ENCODE assay signal across 8 cellular contexts in the genomic region with DNA sequence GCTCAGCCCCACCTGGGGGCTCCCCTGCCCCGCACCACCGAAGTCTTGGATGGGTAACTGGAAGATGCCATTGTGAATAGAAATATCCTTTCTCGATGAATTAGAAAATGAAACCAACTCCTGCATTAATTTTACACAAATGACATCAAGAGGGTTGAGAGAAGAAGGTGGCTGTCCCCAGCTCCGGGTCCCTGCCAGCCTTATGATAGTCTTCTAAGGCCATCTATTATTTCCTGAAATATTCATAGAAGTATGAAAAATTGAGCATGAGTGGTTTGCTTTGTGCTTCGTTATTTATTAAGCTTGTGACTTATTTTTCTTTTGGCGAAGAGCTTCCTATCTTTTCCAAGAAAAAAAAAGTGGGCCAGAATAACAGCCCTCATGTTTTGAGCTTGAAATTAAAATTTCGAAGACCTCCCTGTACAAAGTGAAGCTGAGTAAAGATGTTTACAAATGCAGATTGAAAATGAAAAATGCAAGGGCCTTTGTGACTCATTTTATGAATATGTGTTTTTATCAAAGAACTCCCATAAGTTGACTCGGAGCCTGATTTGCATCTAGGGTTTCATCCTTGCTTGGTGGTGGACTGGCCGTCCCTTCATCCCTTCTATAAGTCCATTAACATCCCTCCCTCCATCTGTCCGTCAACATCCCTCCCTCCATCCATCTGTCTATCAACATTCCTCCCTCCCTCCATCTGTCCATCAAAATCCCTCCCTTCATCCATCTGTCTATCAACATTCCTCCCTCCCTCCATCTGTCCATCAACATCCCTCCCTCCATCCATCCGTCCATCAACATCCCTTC. TPM values are rescaled to one million over a fixed set of nuclear protein-coding genes. Genes with fewer than 3 reads are reported as not detected.
DNase-seq lines count a peak whose midpoint lies in the region; ATAC-seq and TF ChIP-seq lines count a peak whose summit lies in the region.

No MANE protein-coding gene starts in this region.

- H3K27ac Mint-ChIP-seq in activated CD8-positive, alpha-beta memory T cell treated with anti-CD3 and anti-CD28 coated beads, Interleukin-2, amount 10 ng/mL, durations not matched to agents 7 days and 5 days = peak overlapping the region; percentile 83
- H3K27ac Mint-ChIP-seq in chondrocyte (ENCODE audit: unreplicated experiment) = no peak overlapping the region
- H3K27ac Mint-ChIP-seq in naive thymus-derived CD8-positive, alpha-beta T cell = peak overlapping the region; percentile 38 to 93 (median 82)

- no peaks in the 10 kb centered on the region for H3K9me3 Mint-ChIP-seq in activated CD8-positive, alpha-beta memory T cell treated with anti-CD3 and anti-CD28 coated beads, Interleukin-2, amount 10 ng/mL, durations not matched to agents 7 days and 5 days (ENCODE audit: low read depth)
- H3K9me3 Mint-ChIP-seq in chondrocyte (ENCODE audit: low read depth) = no peaks in the 10 kb centered on the region
- no peaks in the 10 kb centered on the region for H3K9me3 Mint-ChIP-seq in naive thymus-derived CD8-positive, alpha-beta T cell

- H3K4me1 Mint-ChIP-seq in activated CD8-positive, alpha-beta memory T cell treated with anti-CD3 and anti-CD28 coated beads, Interleukin-2, amount 10 ng/mL, durations not matched to agents 7 days and 5 days = peaks cover 14% of the 10 kb centered on the region
- peaks cover 13% of the 10 kb centered on the region for H3K4me1 Mint-ChIP-seq in chondrocyte (ENCODE audit: low read depth)
- peaks cover 16 to 22% (median 21%) of the 10 kb centered on the region in 4 donors for H3K4me1 Mint-ChIP-seq in naive thymus-derived CD8-positive, alpha-beta T cell

- POLR2A ChIA-PET in naive thymus-derived CD8-positive, alpha-beta T cell (lab: Charles Lee) = no interaction called here

- CTCF ChIA-PET in activated CD8-positive, alpha-beta memory T cell treated with anti-CD3 and anti-CD28 coated beads, Interleukin-2, amount 10 ng/mL, durations not matched to agents 7 days and 5 days (lab: Charles Lee) = interaction anchor here (1.1 to 1.5 kb wide), 2 partner anchors 25 to 367 kb away, joined by 3 read pairs; no protein-coding TSS in a partner anchor

- H3K36me3 Mint-ChIP-seq in activated CD8-positive, alpha-beta memory T cell treated with anti-CD3 and anti-CD28 coated beads, Interleukin-2, amount 10 ng/mL, durations not matched to agents 7 days and 5 days = no peaks in the 10 kb centered on the region
- H3K36me3 Mint-ChIP-seq in chondrocyte (ENCODE audit: low read depth) = no peaks in the 10 kb centered on the region
- H3K36me3 Mint-ChIP-seq in naive thymus-derived CD8-positive, alpha-beta T cell = no peaks in the 10 kb centered on the region

- TF ChIP-seq CTCF in chondrocyte (IDR thresholded peaks at IDR 0.05) = no peak

- peak overlapping the region; percentile 84 for H3K4me3 Mint-ChIP-seq in activated CD8-positive, alpha-beta memory T cell treated with anti-CD3 and anti-CD28 coated beads, Interleukin-2, amount 10 ng/mL, durations not matched to agents 7 days and 5 days
- peak overlapping the region; percentile 82 for H3K4me3 Mint-ChIP-seq in chondrocyte (ENCODE audit: unreplicated experiment)
- peak overlapping the region; percentile 94 to 99 (median 97) for H3K4me3 Mint-ChIP-seq in naive thymus-derived CD8-positive, alpha-beta T cell

- peaks cover 4% of the 10 kb centered on the region for H3K27me3 Mint-ChIP-seq in activated CD8-positive, alpha-beta memory T cell treated with anti-CD3 and anti-CD28 coated beads, Interleukin-2, amount 10 ng/mL, durations not matched to agents 7 days and 5 days
- H3K27me3 Mint-ChIP-seq in chondrocyte (ENCODE audit: low read depth) = peaks cover 36% of the 10 kb centered on the region
- H3K27me3 Mint-ChIP-seq in naive thymus-derived CD8-positive, alpha-beta T cell = peaks cover 11 to 17% (median 13%) of the 10 kb centered on the region in 5 donors

- DNase-seq in activated CD8-positive, alpha-beta memory T cell treated with anti-CD3 and anti-CD28 coated beads, Interleukin-2, amount 10 ng/mL, durations not matched to agents 7 days and 5 days = no peak
- DNase-seq in activated CD8-positive, alpha-beta memory T cell treated with anti-CD3 and anti-CD28 coated beads, Interleukin-2, amount 50 U/mL, for 48 hours = no peak
- no peak for DNase-seq in chondrocyte (ENCODE audit: low spot score)
- no peak for DNase-seq in naive thymus-derived CD8-positive, alpha-beta T cell
- no peak for DNase-seq in NCI-H146 (lab: John Stamatoyannopoulos, UW)

- ATAC-seq in activated CD8-positive, alpha-beta memory T cell treated with anti-CD3 and anti-CD28 coated beads, Interleukin-2, amount 10 ng/mL, durations not matched to agents 7 days and 5 days = peak; percentile 57
- ATAC-seq in HG03378 (IDR thresholded peaks at IDR 0.05; ENCODE audit: unreplicated experiment) (peak; percentile 42), HG03521 (IDR thresholded peaks at IDR 0.05; ENCODE audit: unreplicated experiment) (no peak), GM18520 (IDR thresholded peaks at IDR 0.05; ENCODE audit: unreplicated experiment) (no peak)
- ATAC-seq in naive thymus-derived CD8-positive, alpha-beta T cell = peak; percentile 43 to 53

RNA-seq across cellular contexts. Expression of a gene that starts 20.5 kb away (rescaled TPM):
- not detected for total RNA-seq in activated CD8-positive, alpha-beta memory T cell treated with anti-CD3 and anti-CD28 coated beads, Interleukin-2, amount 10 ng/mL, durations not matched to agents 7 days and 5 days
- 0.49 to 0.92 TPM (median 0.89 TPM) in 3 replicates for total RNA-seq in chondrocyte
- not detected for total RNA-seq in naive thymus-derived CD8-positive, alpha-beta T cell
- not detected for polyA plus RNA-seq in naive thymus-derived CD8-positive, alpha-beta T cell

Comparison
In these comparisons a context has a peak if more than half of its experiments do, and no peak if none do; other contexts are left out.
1. ATAC-seq: peak in activated CD8-positive, alpha-beta memory T cell treated with anti-CD3 and anti-CD28 coated beads, Interleukin-2, amount 10 ng/mL, durations not matched to agents 7 days and 5 days (single experiment), HG03378 (single experiment) and naive thymus-derived CD8-positive, alpha-beta T cell (2 of 2); none in HG03521 (single experiment) and GM18520 (single experiment).
2. Peak in every context shown above with its lines, with median percentiles within 50 percentile points of each other: H3K4me3 Mint-ChIP-seq.